In the genomic region with DNA sequence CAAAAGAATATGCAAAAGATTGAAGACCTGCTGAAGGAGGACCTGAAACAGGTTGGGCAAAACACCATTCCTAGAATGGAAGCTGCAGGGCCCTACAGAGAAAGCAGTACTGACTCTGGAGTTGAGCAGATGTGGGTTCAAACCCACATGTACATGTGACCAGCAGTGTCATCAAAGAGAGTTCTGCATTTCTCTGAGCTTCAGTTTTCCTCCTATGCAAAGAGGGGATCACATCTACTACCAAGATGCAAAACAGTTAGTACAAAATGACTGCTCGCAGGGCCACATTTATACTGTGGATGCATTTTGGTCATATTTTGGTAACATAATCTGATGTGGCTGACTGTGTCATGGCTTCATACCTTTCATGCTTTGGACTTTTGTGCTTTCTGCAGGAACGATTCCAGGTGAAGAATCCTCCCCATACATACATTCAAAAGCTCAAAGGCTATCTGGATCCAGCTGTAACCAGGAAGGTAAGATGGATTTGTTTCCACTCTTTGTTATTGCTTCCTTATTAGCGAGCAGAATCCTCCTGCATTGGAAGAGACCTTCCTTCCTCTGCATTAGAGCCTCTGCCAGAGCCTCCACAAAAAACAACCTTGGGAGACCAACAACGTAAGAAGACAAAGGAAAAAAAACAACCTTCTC, we compare ENCODE assay signal across 10 cellular contexts.
DNase-seq lines count a peak whose midpoint lies in the region; TF ChIP-seq lines count a peak whose summit lies in the region.
"Had no signal": no experiment of that assay in that cellular context is flagged by ENCODE, and none has a peak within 500 bp of the region (broad histone marks: within the 10 kb centered on the region; RNA-seq: fewer than 3 reads in every experiment).

No MANE protein-coding gene starts in this region.

- intact Hi-C loops in dorsolateral prefrontal cortex (cut with DNase I) (no loop called here), ovary (cut with DNase I) (no loop called here)

- CTCF ChIA-PET in AG04450 (lab: Charles Lee) = interaction anchor here (0.6 to 0.8 kb wide), 2 partner anchors 24 to 366 kb away, joined by 3 read pairs; no protein-coding TSS in a partner anchor

- H3K4me1 ChIP-seq in neuronal stem cell (ENCODE audit: control insufficient read depth in 2 of 2, insufficient read depth in 1 of 2, low read depth in 1 of 2, low read length in 2 of 2) (peaks cover 16 to 20% of the 10 kb centered on the region in 2 donors), ovary (ENCODE audit: insufficient read depth) (peaks cover 22% of the 10 kb centered on the region)

- no peak overlapping the region for H2BK15ac ChIP-seq in neuronal stem cell (ENCODE audit: low read length)

- H3K9me3 ChIP-seq in AG04450 (ENCODE audit: control insufficient read depth, insufficient read depth, low read length) (no peaks in the 10 kb centered on the region), neuronal stem cell (replicated peaks in 1 of 2; ENCODE audit: control insufficient read depth in 2 of 2, insufficient read depth in 1 of 2, low read depth in 1 of 2, low read length in 2 of 2) (no peaks in the 10 kb centered on the region), ovary (no peaks in the 10 kb centered on the region)

- H3K4me3 ChIP-seq in AG04450 (ENCODE audit: low read depth, low read length) (no peak overlapping the region), dorsolateral prefrontal cortex (peak overlapping the region in 1 of 59 donors; percentile 5), neuronal stem cell (ENCODE audit: low read length in 2 of 2) (no peak overlapping the region), ovary (no peak overlapping the region)

- H3K27me3 ChIP-seq in AG04450 (ENCODE audit: control insufficient read depth, insufficient read depth, low read length) = no peaks in the 10 kb centered on the region
- no peaks in the 10 kb centered on the region for H3K27me3 ChIP-seq in dorsolateral prefrontal cortex
- no peaks in the 10 kb centered on the region for H3K27me3 ChIP-seq in neuronal stem cell (ENCODE audit: control insufficient read depth in 3 of 3, insufficient read depth in 3 of 3, low read depth in 1 of 3, low read length in 3 of 3)
- no peaks in the 10 kb centered on the region for H3K27me3 ChIP-seq in ovary

- no peak overlapping the region for H3K18ac ChIP-seq in neuronal stem cell (ENCODE audit: low read length)

- no CpG with 5 or more reads among the region's 4 CpGs for WGBS in neuronal stem cell (ENCODE audit: extremely low coverage in 2 of 2, insufficient read length in 2 of 2, insufficient replicate concordance in 1 of 2), 2 donors
- WGBS in ovary, 3 donors = 35 to 52% (median 39%) methylated on average over 4 of the region's 4 CpGs

- no peaks in the 10 kb centered on the region for H3K79me1 ChIP-seq in neuronal stem cell (ENCODE audit: low read depth, low read length)

- H4K91ac ChIP-seq in neuronal stem cell (ENCODE audit: low read depth, low read length, poor library complexity) = no peak overlapping the region

- H3K14ac ChIP-seq in neuronal stem cell (ENCODE audit: low read length) = no peak overlapping the region

- no peak overlapping the region for H3K4ac ChIP-seq in neuronal stem cell (ENCODE audit: low read length)

- no peak overlapping the region for H2BK5ac ChIP-seq in neuronal stem cell (ENCODE audit: low read length)

- H2BK120ac ChIP-seq in neuronal stem cell (ENCODE audit: low read depth, low read length) = no peak overlapping the region

- POLR2A ChIA-PET in AG04450 (lab: Yijun Ruan, JAX) = interaction anchor here (0.6 to 1.2 kb wide), 3 partner anchors 8 to 207 kb away, joined by 3 to 4 read pairs (median 3); a partner anchor contains a TSS

- TF ChIP-seq CTCF in AG04450 (IDR thresholded peaks at IDR 0.05; ENCODE audit: low read depth, low read length) (no peak), dorsolateral prefrontal cortex (IDR thresholded peaks at IDR 0.05 in 54 of 56, conservative IDR thresholded peaks at IDR 0.05 in 2 of 56; ENCODE audit: low read depth in 1 of 56, partially characterized antibody in 56 of 56) (no peak), ovary (IDR thresholded peaks at IDR 0.05) (no peak)

- H4K8ac ChIP-seq in neuronal stem cell (ENCODE audit: low read depth, low read length) = no peak overlapping the region

- H3K4me2 ChIP-seq in neuronal stem cell (ENCODE audit: insufficient read depth, low read length, poor library complexity, severe bottlenecking) = no peak overlapping the region

- no peak overlapping the region for H2AFZ ChIP-seq in neuronal stem cell (ENCODE audit: low read length)

- H2BK12ac ChIP-seq in neuronal stem cell (ENCODE audit: low read length) = no peak overlapping the region

- no peak overlapping the region for H3K23ac ChIP-seq in neuronal stem cell (ENCODE audit: low read depth, low read length, poor library complexity)

- no peak overlapping the region for H3K9ac ChIP-seq in neuronal stem cell (ENCODE audit: low read depth, low read length, poor library complexity)

- no peak for DNase-seq in AG04450 (ENCODE audit: low read depth, low spot score)
- DNase-seq in MV-4-11 (lab: John Stamatoyannopoulos, UW) = peak; percentile 34
- no peak for DNase-seq in dorsolateral prefrontal cortex
- DNase-seq in neuronal stem cell (ENCODE audit: low spot score) = no peak
- DNase-seq in iPS-NIHi11 (ENCODE audit: low spot score) = no peak
- DNase-seq in ovary = no peak
- no peak for DNase-seq in NCI-H2196 treated with DMSO at 0.1 percent for 48 hours (lab: John Stamatoyannopoulos, UW; ENCODE audit: unreplicated experiment)
- no peak for DNase-seq in NCI-H1694 treated with DMSO at 0.1 percent for 48 hours (lab: John Stamatoyannopoulos, UW)
- DNase-seq: activated T-cell treated with anti-CD3 and anti-CD28 coated beads, Interleukin-2, amount 50 U/mL, for 4 hours; stimulated activated CD8-positive, alpha-beta memory T cell treated with anti-CD3 and anti-CD28 coated beads, Interleukin-4, amount 100 ng/mL, for 48 hours had no signal

- H3K27ac ChIP-seq in AG04450 (ENCODE audit: low read depth, low read length) = peak overlapping the region; percentile 98
- H3K27ac ChIP-seq in dorsolateral prefrontal cortex = peak overlapping the region; percentile 60 to 96 (median 91)
- H3K27ac ChIP-seq in neuronal stem cell (replicated peaks; ENCODE audit: low read length) = peak overlapping the region; percentile 65
- peak overlapping the region in 1 of 2 donors; percentile 62 for H3K27ac ChIP-seq in ovary

- no peak for TF ChIP-seq EP300 in ovary (IDR thresholded peaks at IDR 0.05)

- H3K36me3 ChIP-seq in neuronal stem cell (replicated peaks in 1 of 2; ENCODE audit: control insufficient read depth in 2 of 2, insufficient read depth in 2 of 2, low read length in 2 of 2) (peaks cover 2 to 32% of the 10 kb centered on the region in 2 donors), ovary (no peaks in the 10 kb centered on the region)

- H2AK5ac ChIP-seq in neuronal stem cell (ENCODE audit: low read depth, low read length) = no peak overlapping the region

- TF ChIP-seq POLR2A in ovary (IDR thresholded peaks at IDR 0.05) = no peak
